8 cellular contexts compared by ENCODE assay signal in genomic region chr4:107736924-107737448, GRCh38. TPM values are rescaled to one million over a fixed set of nuclear protein-coding genes. Genes with fewer than 3 reads are reported as not detected.
DNase-seq lines count a peak whose midpoint lies in the region; ATAC-seq, FAIRE-seq and TF ChIP-seq lines count a peak whose summit lies in the region.

No MANE protein-coding gene starts in this region.

- H3K36me3 ChIP-seq in A673 (ENCODE audit: insufficient read depth, low read length, poor library complexity, severe bottlenecking): no peaks in the 10 kb centered on the region
- no peaks in the 10 kb centered on the region for H3K36me3 ChIP-seq in WERI-Rb-1
- no peaks in the 10 kb centered on the region for H3K36me3 ChIP-seq in mesendoderm (ENCODE audit: control insufficient read depth, insufficient read depth, low read length)
- no peaks in the 10 kb centered on the region for H3K36me3 ChIP-seq in upper lobe of left lung

- no peaks in the 10 kb centered on the region for H3K79me2 ChIP-seq in mesendoderm (ENCODE audit: control insufficient read depth, insufficient read depth, low read length)

- no peak overlapping the region for H3K23ac ChIP-seq in mesendoderm (ENCODE audit: low read length)

- TF ChIP-seq POLR2A in GM12891 (IDR thresholded peaks at IDR 0.05; ENCODE audit: low read depth, low read length): no peak
- TF ChIP-seq POLR2A in upper lobe of left lung (IDR thresholded peaks at IDR 0.05): no peak

- H3K79me1 ChIP-seq in mesendoderm (ENCODE audit: low read length): no peaks in the 10 kb centered on the region

- H3K56ac ChIP-seq in mesendoderm (ENCODE audit: low read length): no peak overlapping the region

- H2BK120ac ChIP-seq in mesendoderm (ENCODE audit: low read depth, low read length): no peak overlapping the region

- H3K4me1 ChIP-seq in A673 (ENCODE audit: insufficient read depth, low read length, poor library complexity, severe bottlenecking) (peaks cover 37% of the 10 kb centered on the region), mesendoderm (ENCODE audit: control insufficient read depth, low read depth, low read length) (peaks cover 8% of the 10 kb centered on the region), upper lobe of left lung (peaks cover 0 to 5% (median 0%) of the 10 kb centered on the region in 4 donors)

- no TSS peak for BruUV-seq in A673 (replicated peaks; lab: Mats Ljungman, UMichigan)

- CTCF ChIA-PET in A673 (lab: Charles Lee): interaction anchor here (0.5 to 0.8 kb wide), 2 partner anchors 82 to 346 kb away, joined by 3 read pairs; no protein-coding TSS in a partner anchor

- H3K9ac ChIP-seq in mesendoderm (ENCODE audit: low read length): no peak overlapping the region

- no peak overlapping the region for H3K4me2 ChIP-seq in mesendoderm (ENCODE audit: low read length)

- WGBS in mesendoderm (ENCODE audit: extremely low coverage, insufficient coverage, low lambda C conversion rate): no CpG with 5 or more reads among the region's 7 CpGs
- WGBS in upper lobe of left lung, 2 donors: 73 to 83% methylated on average over 4 to 7 of the region's 7 CpGs

- no peak for TF ChIP-seq EP300 in upper lobe of left lung (IDR thresholded peaks at IDR 0.05)

- H3K27ac ChIP-seq in A673 (ENCODE audit: low read depth, low read length, poor library complexity, severe bottlenecking) (no peak overlapping the region), WERI-Rb-1 (no peak overlapping the region), coronary artery (no peak overlapping the region), mesendoderm (ENCODE audit: low read depth, low read length) (no peak overlapping the region), upper lobe of left lung (no peak overlapping the region)

- TF ChIP-seq CTCF in A673 (conservative IDR thresholded peaks at IDR 0.05; ENCODE audit: low read depth, low read length) (peak; percentile 88), WERI-Rb-1 (IDR thresholded peaks at IDR 0.05; ENCODE audit: low read depth, low read length) (peak; percentile 77), coronary artery (IDR thresholded peaks at IDR 0.05) (peak; percentile 61), upper lobe of left lung (IDR thresholded peaks at IDR 0.05) (peak; percentile 60 to 74 (median 70))

- no peak overlapping the region for H3K4ac ChIP-seq in mesendoderm (ENCODE audit: low read depth, low read length)

- no peak overlapping the region for H4K8ac ChIP-seq in mesendoderm (ENCODE audit: low read depth, low read length)

- no peak overlapping the region for H2AK5ac ChIP-seq in mesendoderm (ENCODE audit: low read length)

- H3K18ac ChIP-seq in mesendoderm (ENCODE audit: low read length): no peak overlapping the region

- H3K9me3 ChIP-seq in A673 (ENCODE audit: low read depth, low read length, poor library complexity, severe bottlenecking) (no peaks in the 10 kb centered on the region), WERI-Rb-1 (ENCODE audit: severe bottlenecking) (no peaks in the 10 kb centered on the region), upper lobe of left lung (no peaks in the 10 kb centered on the region)

- no peaks in the 10 kb centered on the region for H3K27me3 ChIP-seq in A673 (replicated peaks; ENCODE audit: insufficient read depth, low read depth, low read length, poor library complexity)
- H3K27me3 ChIP-seq in WERI-Rb-1 (ENCODE audit: insufficient read depth, low read depth, severe bottlenecking): no peaks in the 10 kb centered on the region
- H3K27me3 ChIP-seq in mesendoderm (ENCODE audit: insufficient read depth, low read length, poor library complexity): no peaks in the 10 kb centered on the region
- H3K27me3 ChIP-seq in upper lobe of left lung: no peaks in the 10 kb centered on the region

- H2BK15ac ChIP-seq in mesendoderm (replicated peaks; ENCODE audit: low read depth): no peak overlapping the region

- no peak overlapping the region for H2BK5ac ChIP-seq in mesendoderm (ENCODE audit: low read length)

- H4K5ac ChIP-seq in mesendoderm (ENCODE audit: low read length): no peak overlapping the region

- intact Hi-C loops in A673 (cut with micrococcal nuclease; ENCODE audit: unreplicated experiment): loop anchor here (1.0 to 10.0 kb wide), 5 partner anchors 83 to 702 kb away; partner anchors contain the start of gene DKK2

- peak; percentile 91 for FAIRE-seq in GM12891 (lab: Jason Lieb, UNC)

- ATAC-seq in HG02588 (IDR thresholded peaks at IDR 0.05; ENCODE audit: unreplicated experiment) (peak; percentile 48), upper lobe of left lung (ENCODE audit: low FRiP score in 2 of 2) (peak; percentile 31 to 78)

- POLR2A ChIA-PET in A673 (lab: Charles Lee; ENCODE audit: low non-redundant PET): no interaction called here

- peak; percentile 69 for DNase-seq in A673 (ENCODE audit: low spot score)
- DNase-seq in GM12891 (ENCODE audit: insufficient read length, low spot score): no peak
- DNase-seq in NAMALWA (ENCODE audit: low spot score): peak; percentile 68
- DNase-seq in WERI-Rb-1: peak; percentile 78
- DNase-seq in coronary artery (ENCODE audit: low spot score): no peak
- peak; percentile 89 for DNase-seq in mesendoderm
- DNase-seq in upper lobe of left lung: no peak

- H3K4me3 ChIP-seq in A673 (ENCODE audit: low read depth, low read length, poor library complexity, severe bottlenecking) (no peak overlapping the region), WERI-Rb-1 (ENCODE audit: low read depth, low read length) (no peak overlapping the region), coronary artery (no peak overlapping the region), mesendoderm (ENCODE audit: low read length) (no peak overlapping the region), upper lobe of left lung (no peak overlapping the region)

TF ChIP-seq in GM12891, 5 proteins besides CTCF, POLR2A, EP300 and RAD21:
- TF ChIP-seq SPI1 (IDR thresholded peaks at IDR 0.05; ENCODE audit: low read depth, low read length) (no peak), PAX5 (IDR thresholded peaks at IDR 0.05; ENCODE audit: insufficient read depth, low read length, severe bottlenecking) (no peak), POLR2AphosphoS5 (IDR thresholded peaks at IDR 0.05; ENCODE audit: low read depth, low read length) (no peak), POU2F2 (IDR thresholded peaks at IDR 0.05; ENCODE audit: low read depth, low read length) (no peak), TAF1 (IDR thresholded peaks at IDR 0.05; ENCODE audit: low read depth, low read length) (no peak)

RNA-seq across cellular contexts. Expression of gene PAPSS1, which starts 17.0 kb away (rescaled TPM):
- total RNA-seq in A673 (2021): 143 and 150 TPM in 2 replicates
- 25.2 TPM for polyA plus RNA-seq in GM12891 (2012; ENCODE audit: low read depth, missing spikeins)
- 35.1 TPM for polyA plus RNA-seq in mesendoderm (2013, experiment 1 of 2)
- polyA plus RNA-seq in mesendoderm (2013, experiment 2 of 2): 41.9 TPM
- total RNA-seq in upper lobe of left lung: 10 to 100 TPM; 23.7 to 84.9 (median 55.4) TPM

Comparison
In these comparisons a context has a peak if more than half of its experiments do, and no peak if none do; other contexts are left out.
1. DNase-seq: peak in A673 (single experiment), NAMALWA (single experiment), WERI-Rb-1 (single experiment) and mesendoderm (single experiment); none in GM12891 (single experiment), coronary artery (single experiment) and upper lobe of left lung (0 of 2).
2. Peak in every context shown above with its lines, with median percentiles within 50 percentile points of each other: CTCF ChIP-seq.